ENCODE assay signal across 2 cellular contexts in genomic region chr4:86878640-86879039, GRCh38.
TF ChIP-seq lines count a peak whose summit lies in the region.

No MANE protein-coding gene starts in this region.

TF ChIP-seq in HEK293T, 16 proteins besides CTCF, POLR2A, EP300 and RAD21 (continued from another document):
- TF ChIP-seq FOXM1 (IDR thresholded peaks at IDR 0.05; ENCODE audit: borderline replicate concordance) (no peak), NFRKB (IDR thresholded peaks at IDR 0.05) (no peak), HDGF (IDR thresholded peaks at IDR 0.05; ENCODE audit: borderline replicate concordance) (no peak), TARDBP (IDR thresholded peaks at IDR 0.05) (no peak), SUZ12 (IDR thresholded peaks at IDR 0.05) (no peak), L3MBTL2 (conservative IDR thresholded peaks at IDR 0.05) (no peak), BHLHE40 (IDR thresholded peaks at IDR 0.05; ENCODE audit: borderline replicate concordance) (no peak), FOXA1 (IDR thresholded peaks at IDR 0.05) (no peak), CTBP1 (IDR thresholded peaks at IDR 0.05; ENCODE audit: borderline replicate concordance) (no peak), FOXK2 (IDR thresholded peaks at IDR 0.05) (no peak), ELF4 (IDR thresholded peaks at IDR 0.05) (no peak), ARNT (IDR thresholded peaks at IDR 0.05) (no peak), ZNF384 (IDR thresholded peaks at IDR 0.05) (no peak)
- TF ChIP-seq, protein P1, sequence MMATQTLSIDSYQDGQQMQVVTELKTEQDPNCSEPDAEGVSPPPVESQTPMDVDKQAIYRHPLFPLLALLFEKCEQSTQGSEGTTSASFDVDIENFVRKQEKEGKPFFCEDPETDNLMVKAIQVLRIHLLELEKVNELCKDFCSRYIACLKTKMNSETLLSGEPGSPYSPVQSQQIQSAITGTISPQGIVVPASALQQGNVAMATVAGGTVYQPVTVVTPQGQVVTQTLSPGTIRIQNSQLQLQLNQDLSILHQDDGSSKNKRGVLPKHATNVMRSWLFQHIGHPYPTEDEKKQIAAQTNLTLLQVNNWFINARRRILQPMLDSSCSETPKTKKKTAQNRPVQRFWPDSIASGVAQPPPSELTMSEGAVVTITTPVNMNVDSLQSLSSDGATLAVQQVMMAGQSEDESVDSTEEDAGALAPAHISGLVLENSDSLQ (IDR thresholded peaks at IDR 0.05) = no peak
TF ChIP-seq in HEK293T: peak in this region for 0.

TF ChIP-seq in H1, 55 proteins besides CTCF, POLR2A, EP300 and RAD21 (continued from another document):
- TF ChIP-seq CHD1 (IDR thresholded peaks at IDR 0.05; ENCODE audit: low read depth, low read length) (no peak), GTF2F1 (IDR thresholded peaks at IDR 0.05; ENCODE audit: borderline replicate concordance, low read depth, low read length) (no peak)
